29 cellular contexts compared by ENCODE assay signal in genomic region chr2:179593323-179593722, GRCh38.
"Had no signal": no experiment of that assay in that cellular context is flagged by ENCODE, and none has a peak within 500 bp of the region (broad histone marks: within the 10 kb centered on the region; RNA-seq: fewer than 3 reads in every experiment).

No MANE protein-coding gene starts in this region.

- FAIRE-seq: endometrium, endothelial cell of umbilical vein had no signal

- H3K27ac Mint-ChIP-seq: activated CD4-positive, alpha-beta memory T cell treated with anti-CD3 and anti-CD28 coated beads for 36 hours; activated CD4-positive, alpha-beta T cell treated with anti-CD3 and anti-CD28 coated beads for 36 hours; activated CD4-positive, alpha-beta T cell treated with anti-CD3 and anti-CD28 coated beads, Interleukin-2, amount 10 ng/mL, durations not matched to agents 24 days and 14 days; activated CD8-positive, alpha-beta memory T cell treated with anti-CD3 and anti-CD28 coated beads, Interleukin-2, amount 10 ng/mL, durations not matched to agents 7 days and 5 days; activated CD8-positive, alpha-beta T cell treated with anti-CD3 and anti-CD28 coated beads, Interleukin-2, amount 10 ng/mL, durations not matched to agents 7 days and 5 days; T-helper 17 cell; T-helper 2 cell treated with Interferon-gamma antibody and Interleukin-4, amounts not matched to agents 5 μg/mL and 100 μg/mL, for 36 hours had no signal

- H3K9me3 Mint-ChIP-seq: activated CD4-positive, alpha-beta memory T cell treated with anti-CD3 and anti-CD28 coated beads for 36 hours; activated CD4-positive, alpha-beta T cell treated with anti-CD3 and anti-CD28 coated beads, Interleukin-2, amount 10 ng/mL, durations not matched to agents 24 days and 14 days; T-helper 2 cell treated with Interferon-gamma antibody and Interleukin-4, amounts not matched to agents 5 μg/mL and 100 μg/mL, for 36 hours had no signal

- DNase-seq: activated CD4-positive, alpha-beta memory T cell treated with anti-CD3 and anti-CD28 coated beads for 36 hours; activated CD4-positive, alpha-beta T cell treated with anti-CD3 and anti-CD28 coated beads for 36 hours; activated CD4-positive, alpha-beta T cell treated with anti-CD3 and anti-CD28 coated beads, Interleukin-2, amount 10 ng/mL, durations not matched to agents 24 days and 14 days; activated CD4-positive, CD25-positive, alpha-beta regulatory T cell; activated CD4-positive, CD25-positive, alpha-beta regulatory T cell treated with anti-CD3 and anti-CD28 coated beads, Interleukin-2, amount 50 U/mL, for 72 hours; activated CD8-positive, alpha-beta memory T cell treated with anti-CD3 and anti-CD28 coated beads, Interleukin-2, amount 10 ng/mL, durations not matched to agents 7 days and 5 days; activated CD8-positive, alpha-beta memory T cell treated with anti-CD3 and anti-CD28 coated beads, Interleukin-2, amount 50 U/mL, for 4 hours; activated CD8-positive, alpha-beta T cell treated with anti-CD3 and anti-CD28 coated beads, Interleukin-2, amount 10 ng/mL, durations not matched to agents 7 days and 5 days; activated gamma-delta T cell treated with Interleukin-2 at 50 U/mL for 16 hours; activated naive CD4-positive, alpha-beta T cell treated with anti-CD3 and anti-CD28 coated beads, Interleukin-2, amount 50 U/mL, for 16 hours; activated naive CD4-positive, alpha-beta T cell treated with Interleukin-2 at 50 U/mL for 16 hours; activated T-cell treated with anti-CD3 and anti-CD28 coated beads, Interleukin-2, amount 50 U/mL, for 1 hour; activated T-cell treated with anti-CD3 and anti-CD28 coated beads, Interleukin-2, amount 50 U/mL, for 48 hours; amniotic stem cell; anterior cingulate cortex; body of pancreas; caudate nucleus; effector CD8-positive, alpha-beta T cell; esophagus squamous epithelium; foreskin melanocyte; head of caudate nucleus; T-helper 1 cell; T-helper 17 cell; T1000 had no signal

- H3K4me3 ChIP-seq: body of pancreas, esophagus squamous epithelium had no signal

- H3K27ac ChIP-seq: body of pancreas, epithelial cell of prostate, esophagus squamous epithelium had no signal

- H3K4me1 ChIP-seq: esophagus squamous epithelium had no signal

- H3K36me3 ChIP-seq: esophagus squamous epithelium had no signal

- ATAC-seq: activated CD4-positive, alpha-beta T cell treated with anti-CD3 and anti-CD28 coated beads for 36 hours; activated CD8-positive, alpha-beta memory T cell treated with anti-CD3 and anti-CD28 coated beads, Interleukin-2, amount 10 ng/mL, durations not matched to agents 7 days and 5 days; activated CD8-positive, alpha-beta T cell treated with anti-CD3 and anti-CD28 coated beads, Interleukin-2, amount 10 ng/mL, durations not matched to agents 7 days and 5 days; T-helper 17 cell had no signal

- H3K36me3 Mint-ChIP-seq: activated CD4-positive, alpha-beta memory T cell treated with anti-CD3 and anti-CD28 coated beads for 36 hours; activated CD8-positive, alpha-beta memory T cell treated with anti-CD3 and anti-CD28 coated beads, Interleukin-2, amount 10 ng/mL, durations not matched to agents 7 days and 5 days; activated naive CD8-positive, alpha-beta T cell had no signal

- H3K9me3 ChIP-seq: body of pancreas, esophagus squamous epithelium had no signal

- H3K4me3 Mint-ChIP-seq: activated CD4-positive, alpha-beta memory T cell treated with anti-CD3 and anti-CD28 coated beads for 36 hours; activated CD4-positive, alpha-beta T cell treated with anti-CD3 and anti-CD28 coated beads for 36 hours; activated CD4-positive, alpha-beta T cell treated with anti-CD3 and anti-CD28 coated beads, Interleukin-2, amount 10 ng/mL, durations not matched to agents 24 days and 14 days; activated CD8-positive, alpha-beta memory T cell treated with anti-CD3 and anti-CD28 coated beads, Interleukin-2, amount 10 ng/mL, durations not matched to agents 7 days and 5 days; activated CD8-positive, alpha-beta T cell treated with anti-CD3 and anti-CD28 coated beads, Interleukin-2, amount 10 ng/mL, durations not matched to agents 7 days and 5 days; activated naive CD8-positive, alpha-beta T cell; T-helper 17 cell; T-helper 2 cell treated with Interferon-gamma antibody and Interleukin-4, amounts not matched to agents 5 μg/mL and 100 μg/mL, for 36 hours had no signal

- H3K4me1 Mint-ChIP-seq: activated CD4-positive, alpha-beta T cell treated with anti-CD3 and anti-CD28 coated beads for 36 hours; activated CD4-positive, alpha-beta T cell treated with anti-CD3 and anti-CD28 coated beads, Interleukin-2, amount 10 ng/mL, durations not matched to agents 24 days and 14 days; activated CD8-positive, alpha-beta memory T cell treated with anti-CD3 and anti-CD28 coated beads, Interleukin-2, amount 10 ng/mL, durations not matched to agents 7 days and 5 days; T-helper 17 cell had no signal

- H3K27me3 Mint-ChIP-seq: activated CD4-positive, alpha-beta memory T cell treated with anti-CD3 and anti-CD28 coated beads for 36 hours; activated CD4-positive, alpha-beta T cell treated with anti-CD3 and anti-CD28 coated beads for 36 hours; activated CD4-positive, alpha-beta T cell treated with anti-CD3 and anti-CD28 coated beads, Interleukin-2, amount 10 ng/mL, durations not matched to agents 24 days and 14 days; activated CD8-positive, alpha-beta memory T cell treated with anti-CD3 and anti-CD28 coated beads, Interleukin-2, amount 10 ng/mL, durations not matched to agents 7 days and 5 days; activated naive CD8-positive, alpha-beta T cell; T-helper 17 cell had no signal

- H3K27me3 ChIP-seq: body of pancreas, esophagus squamous epithelium had no signal
